10 cellular contexts compared by ENCODE assay signal in genomic region chr16:29898786-29899515, GRCh38. TPM values are rescaled to one million over a fixed set of nuclear protein-coding genes. Genes with fewer than 3 reads are reported as not detected.
DNase-seq lines count a peak whose midpoint lies in the region; ATAC-seq and TF ChIP-seq lines count a peak whose summit lies in the region.
"Had no signal": no experiment of that assay in that cellular context is flagged by ENCODE, and none has a peak within 500 bp of the region (broad histone marks: within the 10 kb centered on the region; RNA-seq: fewer than 3 reads in every experiment).

No MANE protein-coding gene starts in this region.

- H3K27ac ChIP-seq in 22Rv1 (peak overlapping the region; percentile 93), GM23338 (ENCODE audit: low read depth) (0 out of 2 replicates have a peak overlapping the region, but pooled peaks have one; percentile 55), iPS DF 6.9 (ENCODE audit: low read length) (no peak overlapping the region)
- H3K27ac ChIP-seq: psoas muscle had no signal

- H3K4me2 ChIP-seq in GM23338: peak overlapping the region; percentile 100

- peak; percentile 86 for DNase-seq in GM23338 (ENCODE audit: low spot score)
- DNase-seq in iPS DF 6.9 (ENCODE audit: low read depth, low spot score): no peak

- H3K36me3 ChIP-seq in GM23338 (ENCODE audit: insufficient read depth) (no peaks in the 10 kb centered on the region), iPS DF 6.9 (ENCODE audit: control insufficient read depth, insufficient read depth, low read length) (no peaks in the 10 kb centered on the region; the same call in 1 of the 2 replicates)

- peak overlapping the region; percentile 92 for H3K4me3 Mint-ChIP-seq in GM23338
- H3K4me3 Mint-ChIP-seq: activated B cell treated with CpG ODN at 0.5 μM for 24 hours had no signal

- no CpG with 5 or more reads among the region's 25 CpGs for WGBS in iPS DF 6.9 (ENCODE audit: insufficient coverage, insufficient read length)

- H3K27ac Mint-ChIP-seq in GM23338: peak overlapping the region; percentile 70
- H3K27ac Mint-ChIP-seq: activated B cell treated with CpG ODN at 0.5 μM for 24 hours had no signal

- H2AFZ ChIP-seq in GM23338: peak overlapping the region; percentile 94

- TF ChIP-seq CTCF in 22Rv1 (IDR thresholded peaks at IDR 0.05) (no peak), GM23338 (conservative IDR thresholded peaks at IDR 0.05; ENCODE audit: low read depth in 2 of 2) (no peak)

- H3K4me1 ChIP-seq in GM23338 (ENCODE audit: insufficient read depth) (peaks cover 22% of the 10 kb centered on the region), iPS DF 6.9 (ENCODE audit: control insufficient read depth, insufficient read depth, low read length) (peaks cover 4% of the 10 kb centered on the region; the same call in 1 of the 2 replicates)
- H3K4me1 ChIP-seq: psoas muscle had no signal

- 0 out of 2 replicates have a peak, but pooled peaks cover 6% of the 10 kb centered on the region for H3F3A ChIP-seq in GM23338 (replicated peaks; ENCODE audit: low read depth)

- H3K9me3 ChIP-seq in iPS DF 6.9 (ENCODE audit: control insufficient read depth, insufficient read depth, low read length): no peaks in the 10 kb centered on the region
- H3K9me3 ChIP-seq: psoas muscle had no signal

- H3K4me1 Mint-ChIP-seq in GM23338: peaks cover 28% of the 10 kb centered on the region

- peaks cover 3% of the 10 kb centered on the region; the same call in 2 of the 3 replicates for H3K36me3 Mint-ChIP-seq in GM23338 (ENCODE audit: low read depth)

- peak overlapping the region; percentile 97 for H3K4me3 ChIP-seq in GM23338
- H3K4me3 ChIP-seq in iPS DF 6.9 (ENCODE audit: low read length): peak overlapping the region; percentile 54

- H4K20me1 ChIP-seq in GM23338 (replicated peaks; ENCODE audit: insufficient read depth): 0 out of 2 replicates have a peak, but pooled peaks cover 6% of the 10 kb centered on the region

- H3K27me3 ChIP-seq in GM23338 (ENCODE audit: insufficient read depth) (no peaks in the 10 kb centered on the region), iPS DF 6.9 (ENCODE audit: control insufficient read depth, insufficient read depth, low read length) (no peaks in the 10 kb centered on the region)

- no peaks in the 10 kb centered on the region for H3K9me2 ChIP-seq in GM23338 (ENCODE audit: insufficient read depth)

- ATAC-seq in GM23338 (peak; percentile 71), SK-N-SH treated with all-trans-retinoic acid at 6 μM for 48 hours (peak; percentile 63), HG03159 (IDR thresholded peaks at IDR 0.05; ENCODE audit: unreplicated experiment) (no peak), HG03520 (IDR thresholded peaks at IDR 0.05; ENCODE audit: unreplicated experiment) (no peak), GM19351 (IDR thresholded peaks at IDR 0.05; ENCODE audit: unreplicated experiment) (no peak), GM18870 (IDR thresholded peaks at IDR 0.05; ENCODE audit: unreplicated experiment) (no peak)

- H3K79me2 ChIP-seq in GM23338 (replicated peaks; ENCODE audit: insufficient read depth): peaks cover 14% of the 10 kb centered on the region; the same call in 1 of the 2 replicates

- no peaks in the 10 kb centered on the region for H3K9me3 Mint-ChIP-seq in GM23338
- H3K9me3 Mint-ChIP-seq: activated B cell treated with CpG ODN at 0.5 μM for 24 hours had no signal

- H3K27me3 Mint-ChIP-seq in GM23338 (ENCODE audit: insufficient read depth, low read depth, poor library complexity): peaks cover 12% of the 10 kb centered on the region

TF ChIP-seq in GM23338, 12 proteins besides CTCF, POLR2A, EP300 and RAD21:
- no peak for TF ChIP-seq STAT1 (IDR thresholded peaks at IDR 0.05; ENCODE audit: unreplicated experiment)
- peak; percentile 46; the same call in 1 of the 2 replicates for TF ChIP-seq POLR2AphosphoS5 (IDR thresholded peaks at IDR 0.05; ENCODE audit: low read depth)

TF ChIP-seq in SK-N-SH treated with all-trans-retinoic acid at 6 μM for 48 hours, 23 proteins besides CTCF, POLR2A, EP300 and RAD21:
- TF ChIP-seq GLIS3 (CRISPR knock-in tag; IDR thresholded peaks at IDR 0.05) (no peak), ESRRG (CRISPR knock-in tag; IDR thresholded peaks at IDR 0.05) (no peak), CSRNP3 (CRISPR knock-in tag; IDR thresholded peaks at IDR 0.05) (no peak), CREB5 (CRISPR knock-in tag; IDR thresholded peaks at IDR 0.05; ENCODE audit: low read depth) (no peak), SNAI2 (CRISPR knock-in tag; IDR thresholded peaks at IDR 0.05) (no peak), CSDC2 (CRISPR knock-in tag; IDR thresholded peaks at IDR 0.05) (no peak), ZC3H10 (CRISPR knock-in tag; IDR thresholded peaks at IDR 0.05) (no peak), TOX (CRISPR knock-in tag; IDR thresholded peaks at IDR 0.05; ENCODE audit: borderline replicate concordance) (no peak), ISL1 (CRISPR knock-in tag; IDR thresholded peaks at IDR 0.05) (no peak), ZNF8 (CRISPR knock-in tag; IDR thresholded peaks at IDR 0.05) (no peak)

RNA-seq across cellular contexts. Expression of gene SEZ6L2, which starts 0.4 kb away (rescaled TPM):
- total RNA-seq in GM23338 (2014; rRNA removed; shearing (Covaris generic)): 55.8 and 71.9 TPM in 2 replicates
- polyA plus RNA-seq in GM23338 (2016; fragmentation: Nextera tagmentation; extraction: Ambion mirVana): 17.8 and 18.0 TPM in 2 replicates
- total RNA-seq: activated B cell treated with CpG ODN at 0.5 μM for 24 hours had no signal

RNA-seq across cellular contexts. Expression of gene ASPHD1, which starts 1.3 kb away (rescaled TPM):
- total RNA-seq in GM23338 (2014; rRNA removed; shearing (Covaris generic)): 11.3 and 20.6 TPM in 2 replicates
- 12.4 and 15.5 TPM in 2 replicates for polyA plus RNA-seq in GM23338 (2016; fragmentation: Nextera tagmentation; extraction: Ambion mirVana)
- total RNA-seq: activated B cell treated with CpG ODN at 0.5 μM for 24 hours had no signal

RNA-seq across cellular contexts. Expression of gene KCTD13, which starts 27.1 kb away (rescaled TPM):
- 8.9 and 12.2 TPM in 2 replicates for total RNA-seq in GM23338 (2014; rRNA removed; shearing (Covaris generic))
- polyA plus RNA-seq in GM23338 (2016; fragmentation: Nextera tagmentation; extraction: Ambion mirVana): 8.7 and 10.1 TPM in 2 replicates

RNA-seq across cellular contexts. Expression of gene CDIPT, which starts 35.9 kb away (rescaled TPM):
- total RNA-seq in GM23338 (2014; rRNA removed; shearing (Covaris generic)): 60.0 and 78.1 TPM in 2 replicates
- 35.7 and 36.2 TPM in 2 replicates for polyA plus RNA-seq in GM23338 (2016; fragmentation: Nextera tagmentation; extraction: Ambion mirVana)

Comparison
In these comparisons a context has a peak if more than half of its experiments do, and no peak if none do; other contexts are left out.
1. ATAC-seq: peak in GM23338 (single experiment) and SK-N-SH treated with all-trans-retinoic acid at 6 μM for 48 hours (single experiment); none in HG03159 (single experiment), HG03520 (single experiment), GM19351 (single experiment) and GM18870 (single experiment).